Comparison of ENCODE assay signal across 15 cellular contexts in the genomic region with DNA sequence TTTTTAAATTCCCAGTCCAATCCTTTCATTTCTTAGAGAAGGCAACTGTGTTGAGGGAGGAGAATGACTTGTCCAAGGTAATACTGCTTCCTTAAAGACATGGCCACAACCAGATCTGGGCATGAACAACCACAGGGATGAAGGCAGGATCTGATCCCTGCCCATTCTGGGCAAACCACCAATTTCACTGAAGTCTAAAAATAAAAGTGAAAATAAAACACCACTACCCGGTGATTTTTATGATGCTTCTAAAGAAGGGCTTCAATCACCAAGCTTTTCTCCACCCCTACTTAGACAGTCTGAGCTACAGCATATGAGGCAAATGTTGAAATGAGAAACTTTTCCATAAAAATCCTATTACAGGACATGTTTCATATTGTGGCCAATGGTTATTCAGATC.
DNase-seq lines count a peak whose midpoint lies in the region; ATAC-seq and TF ChIP-seq lines count a peak whose summit lies in the region.
"Had no signal": no experiment of that assay in that cellular context is flagged by ENCODE, and none has a peak within 500 bp of the region (broad histone marks: within the 10 kb centered on the region; RNA-seq: fewer than 3 reads in every experiment).

No MANE protein-coding gene starts in this region.

- DNase-seq in A172 (ENCODE audit: low spot score) (peak; percentile 63), SK-N-SH (no peak), glomerular visceral epithelial cell (ENCODE audit: extremely low spot score) (peak; percentile 37), amniotic stem cell (lab: John Stamatoyannopoulos, UW) (no peak), activated T-cell treated with anti-CD3 and anti-CD28 coated beads for 4 hours (no peak), NCI-H1417 (lab: John Stamatoyannopoulos, UW) (no peak)
- DNase-seq: activated naive CD8-positive, alpha-beta T cell treated with anti-CD3 and anti-CD28 coated beads for 36 hours; head of caudate nucleus; lower lobe of right lung; NCI-H2227 treated with DMSO at 0.1 percent for 48 hours; SJCRH30; thyroid gland had no signal

- H3K79me2 ChIP-seq in SK-N-SH (ENCODE audit: insufficient read depth) = peaks cover 96% of the 10 kb centered on the region

- peaks cover 6% of the 10 kb centered on the region for H4K20me1 ChIP-seq in SK-N-SH (ENCODE audit: insufficient read depth)
- H4K20me1 ChIP-seq: BLaER1 treated with 17β-estradiol and CSF1 and Interleukin-3, amounts not matched to agents 10 nM and 100 nM had no signal

- peaks cover 0 to 13% of the 10 kb centered on the region in 2 experiments for H3K36me3 ChIP-seq in SK-N-SH (replicated peaks in 1 of 2; ENCODE audit: control insufficient read depth in 1 of 2, insufficient read depth in 2 of 2, low read length in 1 of 2)
- H3K36me3 ChIP-seq: BLaER1 treated with 17β-estradiol and CSF1 and Interleukin-3, amounts not matched to agents 10 nM and 100 nM; lower lobe of right lung; thyroid gland had no signal

- no peak for TF ChIP-seq RAD21 in SK-N-SH (IDR thresholded peaks at IDR 0.05; ENCODE audit: low read length)

- H3K9me3 ChIP-seq in SK-N-SH = no peaks in the 10 kb centered on the region
- H3K9me3 ChIP-seq: lower lobe of right lung, SJCRH30, thyroid gland had no signal

- H3F3A ChIP-seq in SK-N-SH (replicated peaks; ENCODE audit: insufficient read depth) = peaks cover 33% of the 10 kb centered on the region

- no peak overlapping the region for H3K4me3 ChIP-seq in SK-N-SH (ENCODE audit: low read depth in 2 of 2, low read length in 1 of 2)
- H3K4me3 ChIP-seq: BLaER1 treated with 17β-estradiol and CSF1 and Interleukin-3, amounts not matched to agents 10 nM and 100 nM; lower lobe of right lung; SJCRH30; thyroid gland had no signal

- H2AFZ ChIP-seq in SK-N-SH (ENCODE audit: low read depth) = no peak overlapping the region

- 76% methylated on average over 1 of the region's 1 CpG for WGBS in SK-N-SH (ENCODE audit: low lambda C conversion rate)

- no peak for TF ChIP-seq EP300 in SK-N-SH (IDR thresholded peaks at IDR 0.05; ENCODE audit: borderline replicate concordance in 1 of 2, low read depth in 1 of 2, low read length in 1 of 2)

- CTCF ChIA-PET in SK-N-SH (lab: Yijun Ruan, JAX) = no interaction called here

- POLR2A ChIA-PET in SK-N-SH (lab: Yijun Ruan, JAX) = no interaction called here

- peak; percentile 38 for ATAC-seq in GM18868 (IDR thresholded peaks at IDR 0.05; ENCODE audit: unreplicated experiment)
- ATAC-seq in GM18520 (IDR thresholded peaks at IDR 0.05; ENCODE audit: unreplicated experiment) = no peak
- ATAC-seq: lower lobe of right lung had no signal

- H3K4me1 ChIP-seq in SK-N-SH (ENCODE audit: control insufficient read depth in 1 of 2, insufficient read depth in 2 of 2, low read depth in 1 of 2, low read length in 1 of 2) = peaks cover 0 to 69% of the 10 kb centered on the region in 2 experiments
- H3K4me1 ChIP-seq: lower lobe of right lung had no signal

- H3K9me2 ChIP-seq in SK-N-SH = no peaks in the 10 kb centered on the region

- H3K27ac ChIP-seq in SK-N-SH (ENCODE audit: low read depth in 2 of 2, low read length in 1 of 2) = peak overlapping the region; percentile 9 to 91; a peak in 2 of 4 replicates
- H3K27ac ChIP-seq: BLaER1 treated with 17β-estradiol and CSF1 and Interleukin-3, amounts not matched to agents 10 nM and 100 nM; lower lobe of right lung; SJCRH30; thyroid gland had no signal

- H3K4me2 ChIP-seq in SK-N-SH = no peak overlapping the region

- TF ChIP-seq CTCF in SK-N-SH (IDR thresholded peaks at IDR 0.05) = no peak

- no peak overlapping the region for H3K9ac ChIP-seq in SK-N-SH
- H3K9ac ChIP-seq: BLaER1 treated with 17β-estradiol and CSF1 and Interleukin-3, amounts not matched to agents 10 nM and 100 nM had no signal

- no peaks in the 10 kb centered on the region for H3K27me3 ChIP-seq in SK-N-SH (ENCODE audit: insufficient read depth)
- H3K27me3 ChIP-seq: BLaER1 treated with 17β-estradiol and CSF1 and Interleukin-3, amounts not matched to agents 10 nM and 100 nM; SJCRH30; thyroid gland had no signal

TF ChIP-seq in SK-N-SH, 30 proteins besides CTCF, POLR2A, EP300 and RAD21:
- TF ChIP-seq, protein P1, sequence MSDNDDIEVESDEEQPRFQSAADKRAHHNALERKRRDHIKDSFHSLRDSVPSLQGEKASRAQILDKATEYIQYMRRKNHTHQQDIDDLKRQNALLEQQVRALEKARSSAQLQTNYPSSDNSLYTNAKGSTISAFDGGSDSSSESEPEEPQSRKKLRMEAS (IDR thresholded peaks at IDR 0.05; ENCODE audit: low read depth) = no peak
- no peak for TF ChIP-seq RXRA (IDR thresholded peaks at IDR 0.05; ENCODE audit: borderline replicate concordance, low read depth)
- no peak for TF ChIP-seq EZH2phosphoT487 (IDR thresholded peaks at IDR 0.05; ENCODE audit: borderline replicate concordance, low read depth)
- no peak for TF ChIP-seq FOXJ3 (CRISPR knock-in tag; IDR thresholded peaks at IDR 0.05)
- no peak for TF ChIP-seq CHD2 (IDR thresholded peaks at IDR 0.05; ENCODE audit: low read length, partially characterized antibody)
- no peak for TF ChIP-seq RFX5 (IDR thresholded peaks at IDR 0.05; ENCODE audit: low read length)
- no peak for TF ChIP-seq MXI1 (IDR thresholded peaks at IDR 0.05; ENCODE audit: low read depth, low read length)
- TF ChIP-seq, protein P2, sequence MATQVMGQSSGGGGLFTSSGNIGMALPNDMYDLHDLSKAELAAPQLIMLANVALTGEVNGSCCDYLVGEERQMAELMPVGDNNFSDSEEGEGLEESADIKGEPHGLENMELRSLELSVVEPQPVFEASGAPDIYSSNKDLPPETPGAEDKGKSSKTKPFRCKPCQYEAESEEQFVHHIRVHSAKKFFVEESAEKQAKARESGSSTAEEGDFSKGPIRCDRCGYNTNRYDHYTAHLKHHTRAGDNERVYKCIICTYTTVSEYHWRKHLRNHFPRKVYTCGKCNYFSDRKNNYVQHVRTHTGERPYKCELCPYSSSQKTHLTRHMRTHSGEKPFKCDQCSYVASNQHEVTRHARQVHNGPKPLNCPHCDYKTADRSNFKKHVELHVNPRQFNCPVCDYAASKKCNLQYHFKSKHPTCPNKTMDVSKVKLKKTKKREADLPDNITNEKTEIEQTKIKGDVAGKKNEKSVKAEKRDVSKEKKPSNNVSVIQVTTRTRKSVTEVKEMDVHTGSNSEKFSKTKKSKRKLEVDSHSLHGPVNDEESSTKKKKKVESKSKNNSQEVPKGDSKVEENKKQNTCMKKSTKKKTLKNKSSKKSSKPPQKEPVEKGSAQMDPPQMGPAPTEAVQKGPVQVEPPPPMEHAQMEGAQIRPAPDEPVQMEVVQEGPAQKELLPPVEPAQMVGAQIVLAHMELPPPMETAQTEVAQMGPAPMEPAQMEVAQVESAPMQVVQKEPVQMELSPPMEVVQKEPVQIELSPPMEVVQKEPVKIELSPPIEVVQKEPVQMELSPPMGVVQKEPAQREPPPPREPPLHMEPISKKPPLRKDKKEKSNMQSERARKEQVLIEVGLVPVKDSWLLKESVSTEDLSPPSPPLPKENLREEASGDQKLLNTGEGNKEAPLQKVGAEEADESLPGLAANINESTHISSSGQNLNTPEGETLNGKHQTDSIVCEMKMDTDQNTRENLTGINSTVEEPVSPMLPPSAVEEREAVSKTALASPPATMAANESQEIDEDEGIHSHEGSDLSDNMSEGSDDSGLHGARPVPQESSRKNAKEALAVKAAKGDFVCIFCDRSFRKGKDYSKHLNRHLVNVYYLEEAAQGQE (IDR thresholded peaks at IDR 0.05; ENCODE audit: low read depth, low read length) = no peak
- no peak for TF ChIP-seq SIN3A (IDR thresholded peaks at IDR 0.05; ENCODE audit: borderline replicate concordance, low read depth, low read length)
- TF ChIP-seq, protein P3, sequence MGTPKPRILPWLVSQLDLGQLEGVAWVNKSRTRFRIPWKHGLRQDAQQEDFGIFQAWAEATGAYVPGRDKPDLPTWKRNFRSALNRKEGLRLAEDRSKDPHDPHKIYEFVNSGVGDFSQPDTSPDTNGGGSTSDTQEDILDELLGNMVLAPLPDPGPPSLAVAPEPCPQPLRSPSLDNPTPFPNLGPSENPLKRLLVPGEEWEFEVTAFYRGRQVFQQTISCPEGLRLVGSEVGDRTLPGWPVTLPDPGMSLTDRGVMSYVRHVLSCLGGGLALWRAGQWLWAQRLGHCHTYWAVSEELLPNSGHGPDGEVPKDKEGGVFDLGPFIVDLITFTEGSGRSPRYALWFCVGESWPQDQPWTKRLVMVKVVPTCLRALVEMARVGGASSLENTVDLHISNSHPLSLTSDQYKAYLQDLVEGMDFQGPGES (IDR thresholded peaks at IDR 0.05; ENCODE audit: low read depth, low read length) = no peak
- no peak for TF ChIP-seq TAF1 (IDR thresholded peaks at IDR 0.05; ENCODE audit: borderline replicate concordance, low read depth, low read length)

Comparison
In these comparisons a context has a peak if more than half of its experiments do, and no peak if none do; other contexts are left out.
1. DNase-seq: peak in A172 (single experiment) and glomerular visceral epithelial cell (single experiment); none in SK-N-SH (single experiment), amniotic stem cell (single experiment), activated T-cell treated with anti-CD3 and anti-CD28 coated beads for 4 hours (single experiment) and NCI-H1417 (0 of 3).